8 cellular contexts compared by ENCODE assay signal in the genomic region with DNA sequence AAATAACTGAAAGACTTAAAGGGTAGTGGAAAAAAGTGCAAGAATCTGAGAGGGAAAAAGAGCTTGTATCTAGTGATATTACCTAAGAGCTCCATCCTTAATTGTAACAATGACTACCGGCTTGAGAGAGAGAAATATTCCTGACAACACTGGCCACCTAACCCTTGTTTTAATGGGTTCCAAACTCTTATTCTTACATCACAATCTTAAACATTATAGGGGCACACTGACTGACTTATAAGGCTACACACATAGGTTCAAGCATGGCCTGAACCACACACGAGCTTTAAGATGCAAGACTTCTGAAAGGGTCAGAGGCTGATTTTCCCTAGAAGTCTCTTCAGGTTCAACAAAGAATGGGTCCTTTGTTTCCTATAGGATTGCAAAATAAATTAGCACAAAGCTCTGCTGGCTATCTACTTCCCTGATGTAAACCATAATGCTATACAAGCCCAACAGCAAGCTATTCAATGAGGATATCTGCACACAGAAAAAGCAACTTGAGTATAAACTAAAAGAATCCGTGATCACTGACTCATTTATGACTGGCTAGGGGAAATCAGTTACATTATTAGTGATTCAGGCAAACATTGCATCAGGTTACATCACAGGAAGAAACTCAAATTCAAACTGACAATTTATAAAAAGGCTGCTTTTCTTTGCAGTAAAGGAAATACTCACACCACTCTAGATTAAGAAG. TPM values are rescaled to one million over a fixed set of nuclear protein-coding genes. Genes with fewer than 3 reads are reported as not detected.
A peak's percentile ranks its signal among the peaks of the same experiment; 100 is the strongest.
DNase-seq lines count a peak whose midpoint lies in the region; ATAC-seq, FAIRE-seq and TF ChIP-seq lines count a peak whose summit lies in the region.

No MANE protein-coding gene starts in this region.

- peak overlapping the region; percentile 82 for H3K27ac Mint-ChIP-seq in activated CD4-positive, alpha-beta T cell treated with anti-CD3 and anti-CD28 coated beads, Interleukin-2, amount 10 ng/mL, durations not matched to agents 24 days and 14 days
- H3K27ac Mint-ChIP-seq in osteocyte (ENCODE audit: unreplicated experiment), result peak overlapping the region; percentile 76

- BruUV-seq in PC-9 (replicated peaks; lab: Mats Ljungman, UMichigan), result no TSS peak
- BruUV-seq in endothelial cell of umbilical vein (replicated peaks; lab: Mats Ljungman, UMichigan), result no TSS peak

- CTCF ChIA-PET in PC-9 (lab: Charles Lee) (interaction anchor here (0.6 to 1.0 kb wide), 2 partner anchors 9 to 756 kb away, joined by 3 to 7 read pairs; no protein-coding TSS in a partner anchor), endothelial cell of umbilical vein (lab: Charles Lee) (interaction anchor here (0.7 to 2.8 kb wide), 7 partner anchors 106 to 755 kb away, joined by 3 to 28 read pairs (median 3); no protein-coding TSS in a partner anchor)

- H3K9me2 ChIP-seq in PC-9 (ENCODE audit: insufficient read depth), result no peaks in the 10 kb centered on the region

- intact Hi-C loops in activated CD4-positive, alpha-beta T cell treated with anti-CD3 and anti-CD28 coated beads, Interleukin-2, amount 10 ng/mL, durations not matched to agents 24 days and 14 days (cut with micrococcal nuclease), result loop anchor here (1.0 to 5.0 kb wide), 3 partner anchors 8 to 450 kb away; a partner anchor contains a TSS
- intact Hi-C loops in PC-9 (cut with micrococcal nuclease; ENCODE audit: unreplicated experiment), result loop anchor here (2.0 kb wide), 1 partner anchor 250 kb away; no protein-coding TSS in a partner anchor
- intact Hi-C loops in endothelial cell of umbilical vein (cut with micrococcal nuclease), result loop anchor here (2.0 kb wide), 1 partner anchor 40 kb away; no protein-coding TSS in a partner anchor

- H3K4me2 ChIP-seq in PC-9, result peak overlapping the region; percentile 96
- H3K4me2 ChIP-seq in endothelial cell of umbilical vein (ENCODE audit: insufficient read depth, low read length), result peak overlapping the region; percentile 96

- H3K4me3 ChIP-seq in PC-9, result peak overlapping the region; percentile 72
- no peak overlapping the region for H3K4me3 ChIP-seq in endothelial cell of umbilical vein (replicated peaks in 1 of 3; ENCODE audit: insufficient read depth in 1 of 3, low read depth in 1 of 3, low read length in 3 of 3)

- H3K27me3 Mint-ChIP-seq in activated CD4-positive, alpha-beta T cell treated with anti-CD3 and anti-CD28 coated beads, Interleukin-2, amount 10 ng/mL, durations not matched to agents 24 days and 14 days, result no peaks in the 10 kb centered on the region
- no peaks in the 10 kb centered on the region for H3K27me3 Mint-ChIP-seq in osteocyte (ENCODE audit: unreplicated experiment)

- dilution Hi-C loops in endothelial cell of umbilical vein (cut with MboI; ENCODE audit: extremely low pct_ligation_motif_present, low sequenced_read_pairs), result no loop called here

- no peak overlapping the region for H2AFZ ChIP-seq in PC-9
- no peak overlapping the region for H2AFZ ChIP-seq in endothelial cell of umbilical vein (ENCODE audit: low read depth, low read length)

- POLR2A ChIA-PET in PC-9 (lab: Charles Lee; ENCODE audit: unreplicated experiment) (interaction anchor here (0.7 to 1.7 kb wide), 2 partner anchors 9 to 419 kb away, joined by 5 to 14 read pairs; a partner anchor contains a TSS), endothelial cell of umbilical vein (lab: Charles Lee) (interaction anchor here (6.0 kb wide), 1 partner anchor 8 kb away, joined by 55 read pairs; a partner anchor contains a TSS)

- H3F3A ChIP-seq in PC-9 (ENCODE audit: insufficient read depth, low read depth), result peaks cover 40% of the 10 kb centered on the region; the same call in 1 of the 2 replicates

- H3K79me2 ChIP-seq in PC-9 (ENCODE audit: low read depth) (peaks cover 100% of the 10 kb centered on the region), endothelial cell of umbilical vein (ENCODE audit: control insufficient read depth, insufficient read depth, low read length) (peaks cover 91% of the 10 kb centered on the region)

- peaks cover 67% of the 10 kb centered on the region for H3K4me1 Mint-ChIP-seq in activated CD4-positive, alpha-beta T cell treated with anti-CD3 and anti-CD28 coated beads, Interleukin-2, amount 10 ng/mL, durations not matched to agents 24 days and 14 days
- H3K4me1 Mint-ChIP-seq in osteocyte (ENCODE audit: unreplicated experiment), result peaks cover 95% of the 10 kb centered on the region

- H3K27me3 ChIP-seq in PC-9 (ENCODE audit: insufficient read depth, low read depth), result no peaks in the 10 kb centered on the region
- no peaks in the 10 kb centered on the region for H3K27me3 ChIP-seq in endothelial cell of umbilical vein (ENCODE audit: control insufficient read depth in 2 of 2, insufficient read depth in 2 of 2, low read length in 2 of 2)

- H3K4me3 Mint-ChIP-seq in activated CD4-positive, alpha-beta T cell treated with anti-CD3 and anti-CD28 coated beads, Interleukin-2, amount 10 ng/mL, durations not matched to agents 24 days and 14 days, result peak overlapping the region; percentile 99
- peak overlapping the region; percentile 41 for H3K4me3 Mint-ChIP-seq in osteocyte (ENCODE audit: unreplicated experiment)

- TF ChIP-seq POLR2A in endothelial cell of umbilical vein (IDR thresholded peaks at IDR 0.05; ENCODE audit: low read depth, low read length), result no peak

- peaks cover 87% of the 10 kb centered on the region for H3K4me1 ChIP-seq in PC-9 (replicated peaks; ENCODE audit: insufficient read depth)
- H3K4me1 ChIP-seq in endothelial cell of umbilical vein (ENCODE audit: control insufficient read depth, extremely low read depth, insufficient read depth, low read length), result peaks cover 59% of the 10 kb centered on the region

- no peaks in the 10 kb centered on the region for H3K9me1 ChIP-seq in endothelial cell of umbilical vein (replicated peaks; ENCODE audit: control insufficient read depth, extremely low read depth, insufficient read depth, low read length)

- H3K27ac ChIP-seq in PC-9, result peak overlapping the region; percentile 96
- peak overlapping the region; percentile 49 for H3K27ac ChIP-seq in endothelial cell of umbilical vein (ENCODE audit: insufficient read depth, low read depth, low read length)

- TF ChIP-seq CTCF in PC-9 (conservative IDR thresholded peaks at IDR 0.05), result no peak
- no peak for TF ChIP-seq CTCF in endothelial cell of umbilical vein (IDR thresholded peaks at IDR 0.05; ENCODE audit: extremely low read depth in 1 of 2, insufficient read depth in 1 of 2, low read depth in 1 of 2, low read length in 2 of 2)
- no peak for TF ChIP-seq CTCF in osteocyte (IDR thresholded peaks at IDR 0.05)

- ATAC-seq in GM18498 (IDR thresholded peaks at IDR 0.05; ENCODE audit: unreplicated experiment), result no peak

- H3K36me3 ChIP-seq in PC-9 (ENCODE audit: low read depth), result peaks cover 65% of the 10 kb centered on the region
- H3K36me3 ChIP-seq in endothelial cell of umbilical vein (ENCODE audit: control insufficient read depth in 2 of 2, extremely low read depth in 1 of 2, insufficient read depth in 2 of 2, low read length in 2 of 2), result peaks cover 0 to 2% of the 10 kb centered on the region in 2 experiments

- peak overlapping the region; percentile 8 for H3K9ac ChIP-seq in endothelial cell of umbilical vein (replicated peaks; ENCODE audit: extremely low read depth, insufficient read depth, low read length)

- peak; percentile 60 for DNase-seq in activated CD4-positive, alpha-beta T cell treated with anti-CD3 and anti-CD28 coated beads, Interleukin-2, amount 10 ng/mL, durations not matched to agents 24 days and 14 days
- DNase-seq in activated CD4-positive, alpha-beta T cell treated with anti-CD3 and anti-CD28 coated beads for 1 hour, result no peak
- DNase-seq in PC-9 (peak in 1 of 2 experiments; percentile 84), endothelial cell of umbilical vein (ENCODE audit: low read depth, low spot score) (peak; percentile 68), osteocyte (ENCODE audit: extremely low spot score, unreplicated experiment) (no peak), anterior cingulate cortex (lab: John Stamatoyannopoulos, UW) (no peak), NCI-H2029 (lab: John Stamatoyannopoulos, UW) (no peak)

- H3K9me3 Mint-ChIP-seq in activated CD4-positive, alpha-beta T cell treated with anti-CD3 and anti-CD28 coated beads, Interleukin-2, amount 10 ng/mL, durations not matched to agents 24 days and 14 days, result no peaks in the 10 kb centered on the region
- H3K9me3 Mint-ChIP-seq in osteocyte (ENCODE audit: unreplicated experiment), result no peaks in the 10 kb centered on the region

- peak; percentile 70 for FAIRE-seq in endothelial cell of umbilical vein (lab: Jason Lieb, UNC)

- H3K36me3 Mint-ChIP-seq in activated CD4-positive, alpha-beta T cell treated with anti-CD3 and anti-CD28 coated beads, Interleukin-2, amount 10 ng/mL, durations not matched to agents 24 days and 14 days (ENCODE audit: low read depth), result peaks cover 66% of the 10 kb centered on the region
- H3K36me3 Mint-ChIP-seq in osteocyte (ENCODE audit: unreplicated experiment), result peaks cover 27% of the 10 kb centered on the region

- H4K20me1 ChIP-seq in PC-9 (ENCODE audit: insufficient read depth) (peaks cover 13% of the 10 kb centered on the region; the same call in 1 of the 2 replicates), endothelial cell of umbilical vein (replicated peaks; ENCODE audit: control insufficient read depth, extremely low read depth, insufficient read depth, low read length) (peaks cover 2% of the 10 kb centered on the region)

- no peaks in the 10 kb centered on the region for H3K9me3 ChIP-seq in PC-9 (ENCODE audit: insufficient read depth, low read depth)
- no peaks in the 10 kb centered on the region for H3K9me3 ChIP-seq in endothelial cell of umbilical vein (replicated peaks; ENCODE audit: control insufficient read depth, insufficient read depth, low read length)

TF ChIP-seq in endothelial cell of umbilical vein, 7 proteins besides CTCF, POLR2A, EP300 and RAD21 (continues in another document):
- TF ChIP-seq FOS (IDR thresholded peaks at IDR 0.05; ENCODE audit: borderline replicate concordance, insufficient read depth, low read length) (peak; percentile 93), POLR2AphosphoS5 (IDR thresholded peaks at IDR 0.05; ENCODE audit: insufficient read depth, low read depth, low read length) (peak; percentile 15), JUN (IDR thresholded peaks at IDR 0.05; ENCODE audit: borderline replicate concordance, insufficient read depth, insufficient read length, low read depth) (peak; percentile 75), GATA2 (IDR thresholded peaks at IDR 0.05; ENCODE audit: insufficient read depth, insufficient read length, low read depth, low read length) (no peak)

RNA-seq across cellular contexts. Expression of a gene that starts 8.6 kb away (rescaled TPM):
- 84.2 and 90.8 TPM in 2 replicates for total RNA-seq in activated CD4-positive, alpha-beta T cell treated with anti-CD3 and anti-CD28 coated beads, Interleukin-2, amount 10 ng/mL, durations not matched to agents 24 days and 14 days
- total RNA-seq in PC-9 (2021) (72.4 and 111 TPM in 2 replicates), endothelial cell of umbilical vein (89.5 and 104 TPM in 2 replicates), osteocyte (107 and 121 TPM in 2 replicates)
- 42.8 and 45.5 TPM in 2 replicates for polyA plus RNA-seq in endothelial cell of umbilical vein
- 69.1 and 74.9 TPM in 2 replicates for polyA plus RNA-seq in endothelial cell of umbilical vein (2011; cell fraction: cytosol; rRNA removed)
- 41.1 and 47.4 TPM in 2 replicates for polyA plus RNA-seq in endothelial cell of umbilical vein (2011; cell fraction: nucleus; rRNA removed)
- polyA plus RNA-seq in endothelial cell of umbilical vein (2012), result 57.0 and 58.2 TPM in 2 replicates
- polyA minus RNA-seq in endothelial cell of umbilical vein, result 109 and 157 TPM in 2 replicates
- polyA minus RNA-seq in endothelial cell of umbilical vein (2011; cell fraction: cytosol; rRNA and poly(A)+ RNA removed), result 16.5 TPM
- 99.3 and 105 TPM in 2 replicates for polyA minus RNA-seq in endothelial cell of umbilical vein (2011; cell fraction: nucleus; rRNA and poly(A)+ RNA removed)

Comparison
In these comparisons a context has a peak if more than half of its experiments do, and no peak if none do; other contexts are left out.
1. DNase-seq: peak in activated CD4-positive, alpha-beta T cell treated with anti-CD3 and anti-CD28 coated beads, Interleukin-2, amount 10 ng/mL, durations not matched to agents 24 days and 14 days (single experiment) and endothelial cell of umbilical vein (single experiment); none in activated CD4-positive, alpha-beta T cell treated with anti-CD3 and anti-CD28 coated beads for 1 hour (single experiment), osteocyte (single experiment), anterior cingulate cortex (0 of 58) and NCI-H2029 (single experiment).